8 cellular contexts compared by ENCODE assay signal in genomic region chr10:46268076-46268881, GRCh38. TPM values are rescaled to one million over a fixed set of nuclear protein-coding genes. Genes with fewer than 3 reads are reported as not detected.
DNase-seq lines count a peak whose midpoint lies in the region; ATAC-seq and TF ChIP-seq lines count a peak whose summit lies in the region.

No MANE protein-coding gene starts in this region.

- no peak for TF ChIP-seq CTCF in colonic mucosa (IDR thresholded peaks at IDR 0.05)

- H3K27me3 ChIP-seq in colonic mucosa (no peaks in the 10 kb centered on the region), thymus (ENCODE audit: control insufficient read depth, insufficient read depth) (no peaks in the 10 kb centered on the region)

- H3K36me3 ChIP-seq in colonic mucosa (no peaks in the 10 kb centered on the region), thymus (ENCODE audit: control insufficient read depth, insufficient read depth) (peaks cover 24% of the 10 kb centered on the region)

- ATAC-seq in GM21528 (IDR thresholded peaks at IDR 0.05; ENCODE audit: low FRiP score, unreplicated experiment) (peak; percentile 79), T-cell (replicated peaks in 1 of 4) (peak; percentile 75 to 85 (median 76)), GM19397 (IDR thresholded peaks at IDR 0.05; ENCODE audit: unreplicated experiment) (no peak), HG03196 (IDR thresholded peaks at IDR 0.05; ENCODE audit: unreplicated experiment) (no peak), GM18519 (IDR thresholded peaks at IDR 0.05; ENCODE audit: low FRiP score, unreplicated experiment) (no peak)

- CTCF ChIA-PET in T-cell (lab: Charles Lee) = interaction anchor here in 1 of 2 donors (0.6 kb wide), 1 partner anchor 84 kb away, joined by 3 read pairs; no protein-coding TSS in a partner anchor

- no peak overlapping the region for H3K9ac ChIP-seq in colonic mucosa (ENCODE audit: low read depth in 2 of 2, low read length in 2 of 2)

- H3K4me1 Mint-ChIP-seq in T-cell = peaks cover 56 to 67% (median 57%) of the 10 kb centered on the region in 3 donors

- H3K4me3 ChIP-seq in colonic mucosa (no peak overlapping the region), thymus (ENCODE audit: low read length) (peak overlapping the region; percentile 66)

- no peak overlapping the region for H3K27ac Mint-ChIP-seq in T-cell

- no peak overlapping the region for H3K27ac ChIP-seq in colonic mucosa
- peak overlapping the region; percentile 92 for H3K27ac ChIP-seq in thymus (ENCODE audit: low read depth)

- peak in 32 of 34 experiments; percentile 25 to 82 (median 56) for DNase-seq in T-cell
- peak; percentile 16 for DNase-seq in colonic mucosa
- no peak for DNase-seq in 8988T

- no peaks in the 10 kb centered on the region for H3K9me3 Mint-ChIP-seq in T-cell

- POLR2A ChIA-PET in T-cell (lab: Charles Lee) = interaction anchor here in 1 of 2 donors (1.0 kb wide), 1 partner anchor 10 kb away, joined by 3 read pairs; no protein-coding TSS in a partner anchor

- no peak overlapping the region for H3K4me3 Mint-ChIP-seq in T-cell

- H3K9me3 ChIP-seq in colonic mucosa (no peaks in the 10 kb centered on the region), thymus (ENCODE audit: control insufficient read depth) (no peaks in the 10 kb centered on the region)

- peaks cover 3% of the 10 kb centered on the region for H3K36me3 Mint-ChIP-seq in T-cell

- no peaks in the 10 kb centered on the region for H3K27me3 Mint-ChIP-seq in T-cell

- WGBS in thymus = 24% methylated on average over 10 of the region's 10 CpGs

- intact Hi-C loops in colonic mucosa (cut with DNase I) = no loop called here

- H3K4me1 ChIP-seq in colonic mucosa (no peaks in the 10 kb centered on the region), thymus (ENCODE audit: control insufficient read depth, insufficient read depth, low read length) (peaks cover 53% of the 10 kb centered on the region)

RNA-seq across cellular contexts. Expression of gene ANTXRL, which starts 18.5 kb away (rescaled TPM):
- total RNA-seq in T-cell = 1 to 10 TPM in 1 of 5 donors, under 1 TPM in 1, not detected in 3; 0.69 to 1.0 TPM
- total RNA-seq in colonic mucosa = not detected
- polyA plus RNA-seq in thymus = 0.39 TPM

Comparison
In these comparisons a context has a peak if more than half of its experiments do, and no peak if none do; other contexts are left out.
1. ATAC-seq: peak in GM21528 (single experiment) and T-cell (4 of 4); none in GM19397 (single experiment), HG03196 (single experiment) and GM18519 (single experiment).